1 cellular context compared by ENCODE assay signal in the genomic region with DNA sequence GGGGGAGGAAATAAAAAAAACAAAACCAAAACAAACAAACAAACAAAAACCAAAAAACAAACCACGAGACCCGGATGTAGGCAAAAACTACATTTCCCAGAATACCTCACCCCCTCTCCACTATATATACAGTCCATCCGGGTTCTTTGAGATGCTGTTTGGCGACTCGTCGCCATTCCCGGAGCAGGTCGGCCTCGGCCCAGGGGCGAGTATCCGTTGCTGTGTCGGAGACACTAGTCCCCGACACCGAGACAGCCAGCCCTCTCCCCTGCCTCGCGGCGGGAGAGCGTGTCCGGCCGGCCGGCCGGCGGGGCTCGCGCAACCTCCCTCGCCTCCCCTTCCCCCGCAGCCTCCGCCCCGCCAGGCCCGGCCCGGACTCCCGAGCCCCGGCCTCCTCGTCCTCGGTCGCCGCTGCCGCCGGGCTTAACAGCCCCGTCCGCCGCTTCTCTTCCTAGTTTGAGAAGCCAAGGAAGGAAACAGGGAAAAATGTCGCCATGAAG.
TF ChIP-seq lines count a peak whose summit lies in the region.

A gene (plus strand): TSS at position 154 of the 500 bp plus-strand sequence. CDS start 456 bp downstream, outside the sequence.

TF ChIP-seq in GM12878, 131 proteins besides CTCF, POLR2A, EP300 and RAD21 (continued from another document and continues in another):
- TF ChIP-seq, protein P1, sequence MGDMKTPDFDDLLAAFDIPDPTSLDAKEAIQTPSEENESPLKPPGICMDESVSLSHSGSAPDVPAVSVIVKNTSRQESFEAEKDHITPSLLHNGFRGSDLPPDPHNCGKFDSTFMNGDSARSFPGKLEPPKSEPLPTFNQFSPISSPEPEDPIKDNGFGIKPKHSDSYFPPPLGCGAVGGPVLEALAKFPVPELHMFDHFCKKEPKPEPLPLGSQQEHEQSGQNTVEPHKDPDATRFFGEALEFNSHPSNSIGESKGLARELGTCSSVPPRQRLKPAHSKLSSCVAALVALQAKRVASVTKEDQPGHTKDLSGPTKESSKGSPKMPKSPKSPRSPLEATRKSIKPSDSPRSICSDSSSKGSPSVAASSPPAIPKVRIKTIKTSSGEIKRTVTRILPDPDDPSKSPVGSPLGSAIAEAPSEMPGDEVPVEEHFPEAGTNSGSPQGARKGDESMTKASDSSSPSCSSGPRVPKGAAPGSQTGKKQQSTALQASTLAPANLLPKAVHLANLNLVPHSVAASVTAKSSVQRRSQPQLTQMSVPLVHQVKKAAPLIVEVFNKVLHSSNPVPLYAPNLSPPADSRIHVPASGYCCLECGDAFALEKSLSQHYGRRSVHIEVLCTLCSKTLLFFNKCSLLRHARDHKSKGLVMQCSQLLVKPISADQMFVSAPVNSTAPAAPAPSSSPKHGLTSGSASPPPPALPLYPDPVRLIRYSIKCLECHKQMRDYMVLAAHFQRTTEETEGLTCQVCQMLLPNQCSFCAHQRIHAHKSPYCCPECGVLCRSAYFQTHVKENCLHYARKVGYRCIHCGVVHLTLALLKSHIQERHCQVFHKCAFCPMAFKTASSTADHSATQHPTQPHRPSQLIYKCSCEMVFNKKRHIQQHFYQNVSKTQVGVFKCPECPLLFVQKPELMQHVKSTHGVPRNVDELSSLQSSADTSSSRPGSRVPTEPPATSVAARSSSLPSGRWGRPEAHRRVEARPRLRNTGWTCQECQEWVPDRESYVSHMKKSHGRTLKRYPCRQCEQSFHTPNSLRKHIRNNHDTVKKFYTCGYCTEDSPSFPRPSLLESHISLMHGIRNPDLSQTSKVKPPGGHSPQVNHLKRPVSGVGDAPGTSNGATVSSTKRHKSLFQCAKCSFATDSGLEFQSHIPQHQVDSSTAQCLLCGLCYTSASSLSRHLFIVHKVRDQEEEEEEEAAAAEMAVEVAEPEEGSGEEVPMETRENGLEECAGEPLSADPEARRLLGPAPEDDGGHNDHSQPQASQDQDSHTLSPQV (IDR thresholded peaks at IDR 0.05) = 0 out of 2 replicates have a peak, but pooled peaks have one; percentile 36
- TF ChIP-seq NR2C1 (IDR thresholded peaks at IDR 0.05) = peak; percentile 17; the same call in 1 of the 2 replicates
- peak; percentile 81 for TF ChIP-seq SMAD5 (IDR thresholded peaks at IDR 0.05; ENCODE audit: low read depth)
- TF ChIP-seq POLR2AphosphoS5 (IDR thresholded peaks at IDR 0.05; ENCODE audit: low read length) = peak; percentile 98
- TF ChIP-seq WRNIP1 (IDR thresholded peaks at IDR 0.05; ENCODE audit: borderline replicate concordance, low read depth, low read length) = no peak
- no peak; the same call in 1 of the 2 replicates for TF ChIP-seq NR2F1 (conservative IDR thresholded peaks at IDR 0.05)
- TF ChIP-seq, protein P2, sequence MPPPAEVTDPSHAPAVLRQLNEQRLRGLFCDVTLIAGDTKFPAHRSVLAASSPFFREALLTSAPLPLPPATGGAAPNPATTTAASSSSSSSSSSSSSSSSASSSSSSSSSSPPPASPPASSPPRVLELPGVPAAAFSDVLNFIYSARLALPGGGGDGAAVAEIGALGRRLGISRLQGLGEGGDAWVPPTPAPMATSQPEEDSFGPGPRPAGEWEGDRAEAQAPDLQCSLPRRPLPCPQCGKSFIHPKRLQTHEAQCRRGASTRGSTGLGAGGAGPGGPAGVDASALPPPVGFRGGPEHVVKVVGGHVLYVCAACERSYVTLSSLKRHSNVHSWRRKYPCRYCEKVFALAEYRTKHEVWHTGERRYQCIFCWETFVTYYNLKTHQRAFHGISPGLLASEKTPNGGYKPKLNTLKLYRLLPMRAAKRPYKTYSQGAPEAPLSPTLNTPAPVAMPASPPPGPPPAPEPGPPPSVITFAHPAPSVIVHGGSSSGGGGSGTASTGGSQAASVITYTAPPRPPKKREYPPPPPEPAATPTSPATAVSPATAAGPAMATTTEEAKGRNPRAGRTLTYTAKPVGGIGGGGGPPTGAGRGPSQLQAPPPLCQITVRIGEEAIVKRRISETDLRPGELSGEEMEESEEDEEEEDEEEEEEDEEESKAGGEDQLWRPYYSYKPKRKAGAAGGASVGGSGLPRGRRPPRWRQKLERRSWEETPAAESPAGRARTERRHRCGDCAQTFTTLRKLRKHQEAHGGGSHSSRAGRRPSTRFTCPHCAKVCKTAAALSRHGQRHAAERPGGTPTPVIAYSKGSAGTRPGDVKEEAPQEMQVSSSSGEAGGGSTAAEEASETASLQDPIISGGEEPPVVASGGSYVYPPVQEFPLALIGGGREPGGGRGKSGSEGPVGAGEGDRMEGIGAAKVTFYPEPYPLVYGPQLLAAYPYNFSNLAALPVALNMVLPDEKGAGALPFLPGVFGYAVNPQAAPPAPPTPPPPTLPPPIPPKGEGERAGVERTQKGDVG (CRISPR knock-in tag; IDR thresholded peaks at IDR 0.05) = no peak
- no peak for TF ChIP-seq MEF2A (IDR thresholded peaks at IDR 0.05; ENCODE audit: insufficient read depth, low read depth, low read length)
- TF ChIP-seq, protein P3, sequence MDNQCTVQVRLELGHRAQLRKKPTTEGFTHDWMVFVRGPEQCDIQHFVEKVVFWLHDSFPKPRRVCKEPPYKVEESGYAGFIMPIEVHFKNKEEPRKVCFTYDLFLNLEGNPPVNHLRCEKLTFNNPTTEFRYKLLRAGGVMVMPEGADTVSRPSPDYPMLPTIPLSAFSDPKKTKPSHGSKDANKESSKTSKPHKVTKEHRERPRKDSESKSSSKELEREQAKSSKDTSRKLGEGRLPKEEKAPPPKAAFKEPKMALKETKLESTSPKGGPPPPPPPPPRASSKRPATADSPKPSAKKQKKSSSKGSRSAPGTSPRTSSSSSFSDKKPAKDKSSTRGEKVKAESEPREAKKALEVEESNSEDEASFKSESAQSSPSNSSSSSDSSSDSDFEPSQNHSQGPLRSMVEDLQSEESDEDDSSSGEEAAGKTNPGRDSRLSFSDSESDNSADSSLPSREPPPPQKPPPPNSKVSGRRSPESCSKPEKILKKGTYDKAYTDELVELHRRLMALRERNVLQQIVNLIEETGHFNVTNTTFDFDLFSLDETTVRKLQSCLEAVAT (IDR thresholded peaks at IDR 0.05) = no peak
- TF ChIP-seq, protein P4, sequence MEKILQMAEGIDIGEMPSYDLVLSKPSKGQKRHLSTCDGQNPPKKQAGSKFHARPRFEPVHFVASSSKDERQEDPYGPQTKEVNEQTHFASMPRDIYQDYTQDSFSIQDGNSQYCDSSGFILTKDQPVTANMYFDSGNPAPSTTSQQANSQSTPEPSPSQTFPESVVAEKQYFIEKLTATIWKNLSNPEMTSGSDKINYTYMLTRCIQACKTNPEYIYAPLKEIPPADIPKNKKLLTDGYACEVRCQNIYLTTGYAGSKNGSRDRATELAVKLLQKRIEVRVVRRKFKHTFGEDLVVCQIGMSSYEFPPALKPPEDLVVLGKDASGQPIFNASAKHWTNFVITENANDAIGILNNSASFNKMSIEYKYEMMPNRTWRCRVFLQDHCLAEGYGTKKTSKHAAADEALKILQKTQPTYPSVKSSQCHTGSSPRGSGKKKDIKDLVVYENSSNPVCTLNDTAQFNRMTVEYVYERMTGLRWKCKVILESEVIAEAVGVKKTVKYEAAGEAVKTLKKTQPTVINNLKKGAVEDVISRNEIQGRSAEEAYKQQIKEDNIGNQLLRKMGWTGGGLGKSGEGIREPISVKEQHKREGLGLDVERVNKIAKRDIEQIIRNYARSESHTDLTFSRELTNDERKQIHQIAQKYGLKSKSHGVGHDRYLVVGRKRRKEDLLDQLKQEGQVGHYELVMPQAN (conservative IDR thresholded peaks at IDR 0.05) = peak; percentile 67
- no peak for TF ChIP-seq NRF1 (conservative IDR thresholded peaks at IDR 0.05; ENCODE audit: low read depth, low read length)
- no peak for TF ChIP-seq FOXK2 (IDR thresholded peaks at IDR 0.05)
- TF ChIP-seq IRF4 (IDR thresholded peaks at IDR 0.05; ENCODE audit: low read depth, low read length) = no peak
- TF ChIP-seq ZSCAN29 (IDR thresholded peaks at IDR 0.05) = 0 out of 2 replicates have a peak, but pooled peaks have one; percentile 33
- TF ChIP-seq, protein P5, sequence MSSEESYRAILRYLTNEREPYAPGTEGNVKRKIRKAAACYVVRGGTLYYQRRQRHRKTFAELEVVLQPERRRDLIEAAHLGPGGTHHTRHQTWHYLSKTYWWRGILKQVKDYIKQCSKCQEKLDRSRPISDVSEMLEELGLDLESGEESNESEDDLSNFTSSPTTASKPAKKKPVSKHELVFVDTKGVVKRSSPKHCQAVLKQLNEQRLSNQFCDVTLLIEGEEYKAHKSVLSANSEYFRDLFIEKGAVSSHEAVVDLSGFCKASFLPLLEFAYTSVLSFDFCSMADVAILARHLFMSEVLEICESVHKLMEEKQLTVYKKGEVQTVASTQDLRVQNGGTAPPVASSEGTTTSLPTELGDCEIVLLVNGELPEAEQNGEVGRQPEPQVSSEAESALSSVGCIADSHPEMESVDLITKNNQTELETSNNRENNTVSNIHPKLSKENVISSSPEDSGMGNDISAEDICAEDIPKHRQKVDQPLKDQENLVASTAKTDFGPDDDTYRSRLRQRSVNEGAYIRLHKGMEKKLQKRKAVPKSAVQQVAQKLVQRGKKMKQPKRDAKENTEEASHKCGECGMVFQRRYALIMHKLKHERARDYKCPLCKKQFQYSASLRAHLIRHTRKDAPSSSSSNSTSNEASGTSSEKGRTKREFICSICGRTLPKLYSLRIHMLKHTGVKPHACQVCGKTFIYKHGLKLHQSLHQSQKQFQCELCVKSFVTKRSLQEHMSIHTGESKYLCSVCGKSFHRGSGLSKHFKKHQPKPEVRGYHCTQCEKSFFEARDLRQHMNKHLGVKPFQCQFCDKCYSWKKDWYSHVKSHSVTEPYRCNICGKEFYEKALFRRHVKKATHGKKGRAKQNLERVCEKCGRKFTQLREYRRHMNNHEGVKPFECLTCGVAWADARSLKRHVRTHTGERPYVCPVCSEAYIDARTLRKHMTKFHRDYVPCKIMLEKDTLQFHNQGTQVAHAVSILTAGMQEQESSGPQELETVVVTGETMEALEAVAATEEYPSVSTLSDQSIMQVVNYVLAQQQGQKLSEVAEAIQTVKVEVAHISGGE (CRISPR knock-in tag; IDR thresholded peaks at IDR 0.05) = no peak
- peak; percentile 47 for TF ChIP-seq KLF5 (IDR thresholded peaks at IDR 0.05; ENCODE audit: partially characterized antibody)
- 0 out of 2 replicates have a peak, but pooled peaks have one; percentile 50 for TF ChIP-seq ZNF24 (IDR thresholded peaks at IDR 0.05)
- no peak for TF ChIP-seq ZNF622 (IDR thresholded peaks at IDR 0.05)
- TF ChIP-seq, protein P6, sequence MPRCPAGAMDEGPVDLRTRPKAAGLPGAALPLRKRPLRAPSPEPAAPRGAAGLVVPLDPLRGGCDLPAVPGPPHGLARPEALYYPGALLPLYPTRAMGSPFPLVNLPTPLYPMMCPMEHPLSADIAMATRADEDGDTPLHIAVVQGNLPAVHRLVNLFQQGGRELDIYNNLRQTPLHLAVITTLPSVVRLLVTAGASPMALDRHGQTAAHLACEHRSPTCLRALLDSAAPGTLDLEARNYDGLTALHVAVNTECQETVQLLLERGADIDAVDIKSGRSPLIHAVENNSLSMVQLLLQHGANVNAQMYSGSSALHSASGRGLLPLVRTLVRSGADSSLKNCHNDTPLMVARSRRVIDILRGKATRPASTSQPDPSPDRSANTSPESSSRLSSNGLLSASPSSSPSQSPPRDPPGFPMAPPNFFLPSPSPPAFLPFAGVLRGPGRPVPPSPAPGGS (IDR thresholded peaks at IDR 0.05; ENCODE audit: borderline replicate concordance, insufficient read depth, low read depth, low read length, poor library complexity, severe bottlenecking) = no peak
- TF ChIP-seq, protein P7, sequence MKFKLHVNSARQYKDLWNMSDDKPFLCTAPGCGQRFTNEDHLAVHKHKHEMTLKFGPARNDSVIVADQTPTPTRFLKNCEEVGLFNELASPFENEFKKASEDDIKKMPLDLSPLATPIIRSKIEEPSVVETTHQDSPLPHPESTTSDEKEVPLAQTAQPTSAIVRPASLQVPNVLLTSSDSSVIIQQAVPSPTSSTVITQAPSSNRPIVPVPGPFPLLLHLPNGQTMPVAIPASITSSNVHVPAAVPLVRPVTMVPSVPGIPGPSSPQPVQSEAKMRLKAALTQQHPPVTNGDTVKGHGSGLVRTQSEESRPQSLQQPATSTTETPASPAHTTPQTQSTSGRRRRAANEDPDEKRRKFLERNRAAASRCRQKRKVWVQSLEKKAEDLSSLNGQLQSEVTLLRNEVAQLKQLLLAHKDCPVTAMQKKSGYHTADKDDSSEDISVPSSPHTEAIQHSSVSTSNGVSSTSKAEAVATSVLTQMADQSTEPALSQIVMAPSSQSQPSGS (IDR thresholded peaks at IDR 0.05; ENCODE audit: low read length) = no peak
- TF ChIP-seq HDAC6 (IDR thresholded peaks at IDR 0.05; ENCODE audit: unreplicated experiment) = no peak
- TF ChIP-seq NBN (IDR thresholded peaks at IDR 0.05) = no peak
- TF ChIP-seq, protein P8, sequence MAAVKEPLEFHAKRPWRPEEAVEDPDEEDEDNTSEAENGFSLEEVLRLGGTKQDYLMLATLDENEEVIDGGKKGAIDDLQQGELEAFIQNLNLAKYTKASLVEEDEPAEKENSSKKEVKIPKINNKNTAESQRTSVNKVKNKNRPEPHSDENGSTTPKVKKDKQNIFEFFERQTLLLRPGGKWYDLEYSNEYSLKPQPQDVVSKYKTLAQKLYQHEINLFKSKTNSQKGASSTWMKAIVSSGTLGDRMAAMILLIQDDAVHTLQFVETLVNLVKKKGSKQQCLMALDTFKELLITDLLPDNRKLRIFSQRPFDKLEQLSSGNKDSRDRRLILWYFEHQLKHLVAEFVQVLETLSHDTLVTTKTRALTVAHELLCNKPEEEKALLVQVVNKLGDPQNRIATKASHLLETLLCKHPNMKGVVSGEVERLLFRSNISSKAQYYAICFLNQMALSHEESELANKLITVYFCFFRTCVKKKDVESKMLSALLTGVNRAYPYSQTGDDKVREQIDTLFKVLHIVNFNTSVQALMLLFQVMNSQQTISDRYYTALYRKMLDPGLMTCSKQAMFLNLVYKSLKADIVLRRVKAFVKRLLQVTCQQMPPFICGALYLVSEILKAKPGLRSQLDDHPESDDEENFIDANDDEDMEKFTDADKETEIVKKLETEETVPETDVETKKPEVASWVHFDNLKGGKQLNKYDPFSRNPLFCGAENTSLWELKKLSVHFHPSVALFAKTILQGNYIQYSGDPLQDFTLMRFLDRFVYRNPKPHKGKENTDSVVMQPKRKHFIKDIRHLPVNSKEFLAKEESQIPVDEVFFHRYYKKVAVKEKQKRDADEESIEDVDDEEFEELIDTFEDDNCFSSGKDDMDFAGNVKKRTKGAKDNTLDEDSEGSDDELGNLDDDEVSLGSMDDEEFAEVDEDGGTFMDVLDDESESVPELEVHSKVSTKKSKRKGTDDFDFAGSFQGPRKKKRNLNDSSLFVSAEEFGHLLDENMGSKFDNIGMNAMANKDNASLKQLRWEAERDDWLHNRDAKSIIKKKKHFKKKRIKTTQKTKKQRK (IDR thresholded peaks at IDR 0.05; ENCODE audit: low read depth, low read length) = no peak
- TF ChIP-seq SIN3A (IDR thresholded peaks at IDR 0.05; ENCODE audit: low read depth, low read length) = peak; percentile 28; the same call in 1 of the 2 replicates
- no peak for TF ChIP-seq STAT1 (conservative IDR thresholded peaks at IDR 0.05)
- TF ChIP-seq, protein P9, sequence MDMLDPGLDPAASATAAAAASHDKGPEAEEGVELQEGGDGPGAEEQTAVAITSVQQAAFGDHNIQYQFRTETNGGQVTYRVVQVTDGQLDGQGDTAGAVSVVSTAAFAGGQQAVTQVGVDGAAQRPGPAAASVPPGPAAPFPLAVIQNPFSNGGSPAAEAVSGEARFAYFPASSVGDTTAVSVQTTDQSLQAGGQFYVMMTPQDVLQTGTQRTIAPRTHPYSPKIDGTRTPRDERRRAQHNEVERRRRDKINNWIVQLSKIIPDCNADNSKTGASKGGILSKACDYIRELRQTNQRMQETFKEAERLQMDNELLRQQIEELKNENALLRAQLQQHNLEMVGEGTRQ (IDR thresholded peaks at IDR 0.05; ENCODE audit: borderline replicate concordance, low read depth, low read length) = no peak
- peak; percentile 65; the same call in 1 of the 2 replicates for TF ChIP-seq BACH1 (IDR thresholded peaks at IDR 0.05; ENCODE audit: borderline replicate concordance)
- peak; percentile 75 for TF ChIP-seq RUNX3 (IDR thresholded peaks at IDR 0.05; ENCODE audit: low read length)
- no peak for TF ChIP-seq NFYA (IDR thresholded peaks at IDR 0.05; ENCODE audit: borderline replicate concordance, low read depth, low read length)
- TF ChIP-seq RBBP5 (conservative IDR thresholded peaks at IDR 0.05) = 0 out of 2 replicates have a peak, but pooled peaks have one; percentile 31
- no peak for TF ChIP-seq TCF12 (IDR thresholded peaks at IDR 0.05; ENCODE audit: low read depth, low read length)
- 0 out of 2 replicates have a peak, but pooled peaks have one; percentile 48 for TF ChIP-seq MXI1 (IDR thresholded peaks at IDR 0.05; ENCODE audit: low read depth, low read length)
